9 cellular contexts compared by ENCODE assay signal in genomic region chr10:58435297-58435696, GRCh38. TPM values are rescaled to one million over a fixed set of nuclear protein-coding genes. Genes with fewer than 3 reads are reported as not detected.
DNase-seq lines count a peak whose midpoint lies in the region; ATAC-seq and TF ChIP-seq lines count a peak whose summit lies in the region.
"Had no signal": no experiment of that assay in that cellular context is flagged by ENCODE, and none has a peak within 500 bp of the region (broad histone marks: within the 10 kb centered on the region; RNA-seq: fewer than 3 reads in every experiment).

No MANE protein-coding gene starts in this region.

- no peaks in the 10 kb centered on the region for H3K36me3 Mint-ChIP-seq in activated CD4-positive, alpha-beta T cell treated with anti-CD3 and anti-CD28 coated beads for 36 hours (ENCODE audit: low read depth)

- no peaks in the 10 kb centered on the region for H3K9me2 ChIP-seq in SK-N-SH

- POLR2A ChIA-PET in activated CD4-positive, alpha-beta T cell treated with anti-CD3 and anti-CD28 coated beads for 36 hours (lab: Charles Lee) = no interaction called here
- POLR2A ChIA-PET in SK-N-SH (lab: Yijun Ruan, JAX) = no interaction called here

- H3K27me3 ChIP-seq in SK-N-SH (ENCODE audit: insufficient read depth) (no peaks in the 10 kb centered on the region), foreskin keratinocyte (no peaks in the 10 kb centered on the region)
- H3K27me3 ChIP-seq: BLaER1 treated with 17β-estradiol and CSF1 and Interleukin-3, amounts not matched to agents 10 nM and 100 nM had no signal

- peak overlapping the region; percentile 47; the same call in 1 of the 2 replicates for H3K4me2 ChIP-seq in SK-N-SH

- H3K9ac ChIP-seq in SK-N-SH = peak overlapping the region; percentile 3; the same call in 1 of the 2 replicates
- H3K9ac ChIP-seq: BLaER1 treated with 17β-estradiol and CSF1 and Interleukin-3, amounts not matched to agents 10 nM and 100 nM had no signal

- DNase-seq in activated CD4-positive, alpha-beta T cell treated with anti-CD3 and anti-CD28 coated beads for 36 hours = peak; percentile 50
- no peak for DNase-seq in activated CD4-positive, alpha-beta T cell treated with anti-CD3 and anti-CD28 coated beads, Interleukin-2, amount 50 U/mL, for 4 hours
- DNase-seq in SK-N-SH (no peak), foreskin keratinocyte (peak in 1 of 2 donors; percentile 89), smooth muscle cell of the brain vasculature (ENCODE audit: low read depth, low spot score) (peak; percentile 95), NCI-H1930 (lab: John Stamatoyannopoulos, UW) (no peak)

- intact Hi-C loops in activated CD4-positive, alpha-beta T cell treated with anti-CD3 and anti-CD28 coated beads for 36 hours (cut with DNase I, micrococcal nuclease) = no loop called here

- peak in 1 of 2 experiments; percentile 41; a peak in 1 of 4 replicates for TF ChIP-seq EP300 in SK-N-SH (IDR thresholded peaks at IDR 0.05; ENCODE audit: borderline replicate concordance in 1 of 2, low read depth in 1 of 2, low read length in 1 of 2)

- H3K36me3 ChIP-seq in SK-N-SH (replicated peaks in 1 of 2; ENCODE audit: control insufficient read depth in 1 of 2, insufficient read depth in 2 of 2, low read length in 1 of 2) = no peaks in the 10 kb centered on the region
- H3K36me3 ChIP-seq: BLaER1 treated with 17β-estradiol and CSF1 and Interleukin-3, amounts not matched to agents 10 nM and 100 nM had no signal

- H4K20me1 ChIP-seq in SK-N-SH (ENCODE audit: insufficient read depth) = no peaks in the 10 kb centered on the region
- H4K20me1 ChIP-seq: BLaER1 treated with 17β-estradiol and CSF1 and Interleukin-3, amounts not matched to agents 10 nM and 100 nM had no signal

- H3F3A ChIP-seq in SK-N-SH (replicated peaks; ENCODE audit: insufficient read depth) = peaks cover 18% of the 10 kb centered on the region

- no peak for TF ChIP-seq RAD21 in SK-N-SH (IDR thresholded peaks at IDR 0.05; ENCODE audit: low read length)

- H3K4me1 Mint-ChIP-seq in activated CD4-positive, alpha-beta T cell treated with anti-CD3 and anti-CD28 coated beads for 36 hours = peaks cover 14% of the 10 kb centered on the region

- WGBS in SK-N-SH (ENCODE audit: low lambda C conversion rate) = 5% methylated on average over 2 of the region's 2 CpGs

- H3K27me3 Mint-ChIP-seq in activated CD4-positive, alpha-beta T cell treated with anti-CD3 and anti-CD28 coated beads for 36 hours = peaks cover 10% of the 10 kb centered on the region

- CTCF ChIA-PET in activated CD4-positive, alpha-beta T cell treated with anti-CD3 and anti-CD28 coated beads for 36 hours (lab: Charles Lee) = interaction anchor here (0.7 kb wide), 1 partner anchor 9 kb away, joined by 3 read pairs; no protein-coding TSS in a partner anchor
- CTCF ChIA-PET in SK-N-SH (lab: Yijun Ruan, JAX) = interaction anchor here (0.6 to 0.9 kb wide), 2 partner anchors 14 to 21 kb away, joined by 3 read pairs; no protein-coding TSS in a partner anchor

- H3K79me2 ChIP-seq in SK-N-SH (ENCODE audit: insufficient read depth) = no peaks in the 10 kb centered on the region

- no peak overlapping the region for H3K4me3 Mint-ChIP-seq in activated CD4-positive, alpha-beta T cell treated with anti-CD3 and anti-CD28 coated beads for 36 hours

- peak; percentile 95 for ATAC-seq in activated CD4-positive, alpha-beta T cell treated with anti-CD3 and anti-CD28 coated beads for 36 hours
- ATAC-seq in foreskin keratinocyte (peak; percentile 96), HG02642 (IDR thresholded peaks at IDR 0.05; ENCODE audit: poor library complexity, unreplicated experiment) (no peak), HG03108 (IDR thresholded peaks at IDR 0.05; ENCODE audit: unreplicated experiment) (no peak)

- H3K4me3 ChIP-seq in SK-N-SH (ENCODE audit: low read depth in 2 of 2, low read length in 1 of 2) = no peak overlapping the region
- H3K4me3 ChIP-seq: BLaER1 treated with 17β-estradiol and CSF1 and Interleukin-3, amounts not matched to agents 10 nM and 100 nM had no signal

- peaks cover 4% of the 10 kb centered on the region for H3K9me3 Mint-ChIP-seq in activated CD4-positive, alpha-beta T cell treated with anti-CD3 and anti-CD28 coated beads for 36 hours (ENCODE audit: low read depth)

- H3K9me3 ChIP-seq in SK-N-SH = no peaks in the 10 kb centered on the region
- H3K9me3 ChIP-seq: BLaER1 treated with 17β-estradiol and CSF1 and Interleukin-3, amounts not matched to agents 10 nM and 100 nM had no signal

- H3K27ac Mint-ChIP-seq in activated CD4-positive, alpha-beta T cell treated with anti-CD3 and anti-CD28 coated beads for 36 hours = no peak overlapping the region

- TF ChIP-seq CTCF in SK-N-SH (IDR thresholded peaks at IDR 0.05) = peak; percentile 36
- peak; percentile 56 for TF ChIP-seq CTCF in foreskin keratinocyte (conservative IDR thresholded peaks at IDR 0.05)

- no peak overlapping the region for H2AFZ ChIP-seq in SK-N-SH (ENCODE audit: low read depth)

- H3K27ac ChIP-seq in SK-N-SH (ENCODE audit: low read depth in 2 of 2, low read length in 1 of 2) = peak overlapping the region; percentile 64 to 89; a peak in 3 of 4 replicates
- no peak overlapping the region for H3K27ac ChIP-seq in foreskin keratinocyte

- H3K4me1 ChIP-seq in SK-N-SH (ENCODE audit: control insufficient read depth in 1 of 2, insufficient read depth in 2 of 2, low read depth in 1 of 2, low read length in 1 of 2) = peaks cover 3 to 13% of the 10 kb centered on the region in 2 experiments
- peaks cover 44% of the 10 kb centered on the region for H3K4me1 ChIP-seq in foreskin keratinocyte

TF ChIP-seq in SK-N-SH, 30 proteins besides CTCF, POLR2A, EP300 and RAD21 (continues in another document):
- TF ChIP-seq FOSL2 (IDR thresholded peaks at IDR 0.05; ENCODE audit: borderline replicate concordance, low read depth) (peak; percentile 80), TAF1 (IDR thresholded peaks at IDR 0.05; ENCODE audit: borderline replicate concordance, low read depth, low read length) (no peak), YY1 (IDR thresholded peaks at IDR 0.05; ENCODE audit: low read depth) (no peak), MEF2A (IDR thresholded peaks at IDR 0.05; ENCODE audit: borderline replicate concordance, low read depth) (no peak), GATA2 (CRISPR knock-in tag; IDR thresholded peaks at IDR 0.05) (no peak), SIN3A (IDR thresholded peaks at IDR 0.05; ENCODE audit: borderline replicate concordance, low read depth, low read length) (peak; percentile 71; the same call in 1 of the 2 replicates), NFIC (IDR thresholded peaks at IDR 0.05; ENCODE audit: borderline replicate concordance) (peak; percentile 32; the same call in 1 of the 2 replicates), TCF12 (IDR thresholded peaks at IDR 0.05) (peak; percentile 69), REST (IDR thresholded peaks at IDR 0.05; ENCODE audit: low read depth, low read length) (peak; percentile 63; the same call in 1 of the 2 replicates), FOXJ3 (CRISPR knock-in tag; IDR thresholded peaks at IDR 0.05) (no peak), JUND (IDR thresholded peaks at IDR 0.05) (peak; percentile 81), MAX (IDR thresholded peaks at IDR 0.05; ENCODE audit: low read depth) (peak; percentile 44; the same call in 1 of the 2 replicates)

RNA-seq across cellular contexts. Expression of gene TFAM, which starts 50.1 kb away (rescaled TPM):
- total RNA-seq in activated CD4-positive, alpha-beta T cell treated with anti-CD3 and anti-CD28 coated beads for 36 hours = 100 to 1,000 TPM; 108 to 112 TPM
- polyA plus RNA-seq in SK-N-SH (2012; rRNA removed) = 13.0 and 19.6 TPM in 2 replicates
- polyA plus RNA-seq in SK-N-SH (2012; cell fraction: cytosol; rRNA removed) = 16.7 and 18.9 TPM in 2 replicates
- 7.0 and 7.1 TPM in 2 replicates for polyA plus RNA-seq in SK-N-SH (2012; cell fraction: nucleus; rRNA removed)
- total RNA-seq in foreskin keratinocyte = 34.9 and 51.5 TPM in 2 replicates
- 12.0 and 21.3 TPM in 2 replicates for polyA plus RNA-seq in foreskin keratinocyte

Comparison
In these comparisons a context has a peak if more than half of its experiments do, and no peak if none do; other contexts are left out.
1. DNase-seq: peak in activated CD4-positive, alpha-beta T cell treated with anti-CD3 and anti-CD28 coated beads for 36 hours (single experiment) and smooth muscle cell of the brain vasculature (single experiment); none in activated CD4-positive, alpha-beta T cell treated with anti-CD3 and anti-CD28 coated beads, Interleukin-2, amount 50 U/mL, for 4 hours (0 of 2), SK-N-SH (single experiment) and NCI-H1930 (0 of 2).
2. ATAC-seq: peak in activated CD4-positive, alpha-beta T cell treated with anti-CD3 and anti-CD28 coated beads for 36 hours (single experiment) and foreskin keratinocyte (single experiment); none in HG02642 (single experiment) and HG03108 (single experiment).